Comparison of ENCODE assay signal across 8 cellular contexts in the genomic region with DNA sequence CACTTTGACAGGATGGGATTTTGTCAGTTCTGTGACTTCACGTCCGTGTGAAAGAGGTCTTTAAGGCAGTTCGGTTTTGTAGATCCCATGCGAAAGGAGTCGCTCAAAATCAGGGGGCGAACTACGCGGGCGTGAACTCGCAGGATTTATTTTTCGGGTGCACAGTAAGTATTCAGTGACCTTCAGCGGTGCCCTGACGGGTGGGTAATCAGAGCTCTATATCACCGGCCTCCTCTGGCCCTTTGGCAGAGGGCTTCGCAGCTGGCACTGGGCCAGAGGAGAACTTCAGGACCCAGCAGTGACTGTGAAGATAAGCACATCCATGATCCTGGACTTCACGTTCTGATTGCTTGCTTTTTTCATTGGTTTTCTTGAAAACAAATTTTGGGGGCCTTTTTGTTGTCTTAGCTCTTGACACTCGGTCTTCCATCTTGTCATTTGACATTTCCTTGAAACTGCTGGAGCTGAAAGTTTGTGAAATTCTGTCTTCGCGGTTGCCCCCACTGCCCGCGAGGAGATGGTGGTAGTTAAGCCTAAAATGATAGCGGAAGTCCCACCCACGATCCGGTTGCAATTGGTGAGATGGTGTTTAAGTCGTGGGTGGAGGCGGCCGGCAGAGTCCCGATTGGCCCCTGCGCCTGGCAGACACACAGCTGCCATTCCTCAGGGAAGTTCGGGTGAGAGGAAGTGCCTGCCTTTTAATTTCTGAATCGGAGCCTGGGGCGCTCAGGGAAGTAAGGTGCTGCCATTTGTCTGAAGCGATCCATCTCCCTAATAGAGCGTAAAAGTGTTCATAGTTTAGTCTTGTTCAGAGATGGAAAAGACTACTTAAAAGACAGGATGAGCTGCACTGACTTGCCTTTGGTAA. TPM values are rescaled to one million over a fixed set of nuclear protein-coding genes. Genes with fewer than 3 reads are reported as not detected.
DNase-seq lines count a peak whose midpoint lies in the region; ATAC-seq and TF ChIP-seq lines count a peak whose summit lies in the region.

Gene FAM120AOS (minus strand): TSS at position 535 of the 868 bp plus-strand sequence. CDS start 872 bp downstream, outside the sequence.

- H3K4me1 Mint-ChIP-seq in activated CD4-positive, alpha-beta memory T cell treated with anti-CD3 and anti-CD28 coated beads, Interleukin-2, amount 10 ng/mL, durations not matched to agents 7 days and 5 days: peaks cover 55% of the 10 kb centered on the region

- H3K9me3 Mint-ChIP-seq in activated CD4-positive, alpha-beta memory T cell treated with anti-CD3 and anti-CD28 coated beads, Interleukin-2, amount 10 ng/mL, durations not matched to agents 7 days and 5 days: no peaks in the 10 kb centered on the region

- peaks cover 47 to 50% of the 10 kb centered on the region in 2 donors for H3K4me1 ChIP-seq in duodenal mucosa (ENCODE audit: control insufficient read depth in 1 of 2, insufficient read depth in 2 of 2, low read length in 2 of 2)
- H3K4me1 ChIP-seq in right lobe of liver: peaks cover 0 to 37% (median 15%) of the 10 kb centered on the region in 4 donors

- peak within 1 kb of the TSS; percentile 92 for H3K27ac Mint-ChIP-seq in activated CD4-positive, alpha-beta memory T cell treated with anti-CD3 and anti-CD28 coated beads, Interleukin-2, amount 10 ng/mL, durations not matched to agents 7 days and 5 days

- POLR2A ChIA-PET in activated CD4-positive, alpha-beta memory T cell treated with anti-CD3 and anti-CD28 coated beads, Interleukin-2, amount 10 ng/mL, durations not matched to agents 7 days and 5 days (lab: Charles Lee): interaction anchor here (0.7 to 5.3 kb wide), 24 partner anchors 11 to 1129 kb away, joined by 3 to 160 read pairs (median 3); partner anchors contain the start of genes NINJ1 and NOL8

- peak; percentile 80 for TF ChIP-seq POLR2A in right lobe of liver (IDR thresholded peaks at IDR 0.05)

- H3K36me3 ChIP-seq in duodenal mucosa (ENCODE audit: control insufficient read depth in 1 of 2, insufficient read depth in 2 of 2, low read length in 2 of 2) (peaks cover 2 to 6% of the 10 kb centered on the region in 2 donors), right lobe of liver (peaks cover 0 to 13% (median 6%) of the 10 kb centered on the region in 4 donors)

- peak within 1 kb of the TSS; percentile 80 to 97 for H3K9ac ChIP-seq in duodenal mucosa (ENCODE audit: low read depth in 1 of 2, low read length in 2 of 2)

- H3K27ac ChIP-seq in C4-2B: peak within 1 kb of the TSS; percentile 99
- peak within 1 kb of the TSS; percentile 91 for H3K27ac ChIP-seq in duodenal mucosa (ENCODE audit: low read depth, low read length)
- peak within 1 kb of the TSS; percentile 71 to 92 (median 90) for H3K27ac ChIP-seq in right lobe of liver

- under 1% methylated on average over 27 of the region's 34 CpGs for WGBS in right lobe of liver (ENCODE audit: insufficient coverage, low coverage, low lambda C conversion rate, missing lambda C conversion rate)

- TF ChIP-seq CTCF in C4-2B (conservative IDR thresholded peaks at IDR 0.05): no peak
- no peak for TF ChIP-seq CTCF in right lobe of liver (IDR thresholded peaks at IDR 0.05)

- CTCF ChIA-PET in activated CD4-positive, alpha-beta memory T cell treated with anti-CD3 and anti-CD28 coated beads, Interleukin-2, amount 10 ng/mL, durations not matched to agents 7 days and 5 days (lab: Charles Lee): interaction anchor here (0.9 to 2.5 kb wide), 9 partner anchors 11 to 389 kb away, joined by 3 to 22 read pairs (median 4); partner anchors contain the start of gene PHF2

- ATAC-seq in GM19395 (IDR thresholded peaks at IDR 0.05; ENCODE audit: unreplicated experiment): peak; percentile 73
- peak; percentile 41 for ATAC-seq in HG03565 (IDR thresholded peaks at IDR 0.05; ENCODE audit: unreplicated experiment)
- peak; percentile 82 to 91 (median 86) for ATAC-seq in right lobe of liver

- H3K4me3 Mint-ChIP-seq in activated CD4-positive, alpha-beta memory T cell treated with anti-CD3 and anti-CD28 coated beads, Interleukin-2, amount 10 ng/mL, durations not matched to agents 7 days and 5 days: peak within 1 kb of the TSS; percentile 91

- H3K27me3 ChIP-seq in duodenal mucosa (ENCODE audit: control insufficient read depth in 1 of 2, insufficient read depth in 2 of 2, low read length in 2 of 2) (no peaks in the 10 kb centered on the region), right lobe of liver (no peaks in the 10 kb centered on the region)

- peaks cover 63% of the 10 kb centered on the region for H3K36me3 Mint-ChIP-seq in activated CD4-positive, alpha-beta memory T cell treated with anti-CD3 and anti-CD28 coated beads, Interleukin-2, amount 10 ng/mL, durations not matched to agents 7 days and 5 days (ENCODE audit: low read depth)

- H3K4me3 ChIP-seq in duodenal mucosa (ENCODE audit: low read depth in 1 of 2, low read length in 2 of 2) (peak within 1 kb of the TSS; percentile 87 to 90), right lobe of liver (peak within 1 kb of the TSS; percentile 83 to 95 (median 86))

- intact Hi-C loops in right lobe of liver (cut with DNase I): no loop called here

- no peaks in the 10 kb centered on the region for H3K27me3 Mint-ChIP-seq in activated CD4-positive, alpha-beta memory T cell treated with anti-CD3 and anti-CD28 coated beads, Interleukin-2, amount 10 ng/mL, durations not matched to agents 7 days and 5 days

- DNase-seq in NCI-H82 (lab: John Stamatoyannopoulos, UW) (peak; percentile 95), right lobe of liver (peak; percentile 92 to 94 (median 94))
- DNase-seq in activated CD4-positive, alpha-beta memory T cell treated with anti-CD3 and anti-CD28 coated beads, Interleukin-2, amount 10 ng/mL, durations not matched to agents 7 days and 5 days: peak; percentile 88
- DNase-seq in stimulated activated CD4-positive, alpha-beta T cell treated with anti-CD3 and anti-CD28 coated beads, Interleukin-4, amount 100 ng/mL, for 4 hours: peak; percentile 70 to 82

- H3K9me3 ChIP-seq in duodenal mucosa (ENCODE audit: control insufficient read depth in 1 of 2, low read length in 2 of 2): no peaks in the 10 kb centered on the region
- H3K9me3 ChIP-seq in right lobe of liver: no peaks in the 10 kb centered on the region

RNA-seq across cellular contexts. Expression of gene FAM120AOS, which starts in this region (rescaled TPM):
- 10 to 100 TPM; 41.4 to 43.1 TPM for total RNA-seq in activated CD4-positive, alpha-beta memory T cell treated with anti-CD3 and anti-CD28 coated beads, Interleukin-2, amount 10 ng/mL, durations not matched to agents 7 days and 5 days
- 10 to 100 TPM; 14.4 to 20.8 (median 17.9) TPM for total RNA-seq in right lobe of liver

Comparison
In these comparisons a context has a peak if more than half of its experiments do, and no peak if none do; other contexts are left out.
1. Peak in every context shown above with its lines: DNase-seq, ATAC-seq, H3K4me3 ChIP-seq and H3K27ac ChIP-seq.